ENCODE assay signal across 8 cellular contexts in the genomic region with DNA sequence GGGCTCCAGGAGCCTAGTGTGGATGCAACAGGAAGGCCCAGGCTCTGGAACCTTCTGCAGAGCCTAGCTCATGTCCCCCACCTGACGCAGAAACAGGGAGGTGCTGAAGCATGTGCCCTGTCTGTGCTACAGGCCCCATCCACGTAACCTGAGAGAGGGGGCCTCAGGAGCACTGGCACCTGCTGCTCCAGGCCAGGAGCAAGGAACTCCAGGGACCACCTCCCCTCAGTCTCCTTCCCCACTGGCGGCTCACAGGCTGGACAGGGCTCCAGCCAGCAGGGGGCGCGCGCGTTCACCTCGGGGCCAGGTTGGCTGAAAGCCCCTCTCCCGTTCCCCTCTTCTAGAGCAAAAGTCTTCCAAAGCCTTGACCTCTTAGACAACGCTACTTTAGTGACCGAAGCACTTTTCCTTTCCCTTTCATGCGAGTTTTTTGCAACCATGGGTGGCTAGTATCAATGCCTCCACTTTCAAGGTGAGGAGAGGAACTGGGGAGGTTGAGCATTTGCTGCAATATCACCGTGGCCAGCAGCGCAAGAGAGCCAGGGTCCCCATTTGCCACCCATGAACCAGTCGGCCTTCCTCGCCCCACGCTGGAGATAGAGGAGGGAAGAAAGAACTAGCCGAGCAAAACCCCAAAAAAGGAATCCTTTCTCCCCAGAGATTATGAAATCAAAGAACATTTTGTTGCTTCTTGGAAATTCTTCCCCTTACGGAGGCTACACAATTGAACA.
DNase-seq lines count a peak whose midpoint lies in the region; ATAC-seq and TF ChIP-seq lines count a peak whose summit lies in the region.

No MANE protein-coding gene starts in this region.

- peak; percentile 99 for TF ChIP-seq CTCF in GM12875 (IDR thresholded peaks at IDR 0.05; ENCODE audit: borderline replicate concordance, insufficient read depth, low read depth, low read length)

- H3K4me3 ChIP-seq in GM12875 (ENCODE audit: low read depth, low read length), result peak overlapping the region; percentile 66

- in situ Hi-C loops in T47D (cut with HindIII; ENCODE audit: low pct_unique_long_range_greater_than_20kb, low sequenced_read_pairs), result no loop called here

- ATAC-seq in GM18517 (IDR thresholded peaks at IDR 0.05; ENCODE audit: unreplicated experiment) (no peak), HG03045 (IDR thresholded peaks at IDR 0.05; ENCODE audit: unreplicated experiment) (no peak)

- peak; percentile 90 for DNase-seq in HuH-7.5 (ENCODE audit: low spot score)
- peak; percentile 79 for DNase-seq in UCSD-AML1 (lab: John Stamatoyannopoulos, UW; ENCODE audit: unreplicated experiment)
- peak; percentile 46 to 51 for DNase-seq in T47D (ENCODE audit: low read depth in 1 of 2, low spot score in 1 of 2)
- peak; percentile 62 for DNase-seq in iris pigment epithelial cell (ENCODE audit: low read depth)
- DNase-seq in stimulated activated CD4-positive, alpha-beta T cell treated with anti-CD3 and anti-CD28 coated beads, Interleukin-12 subunit alpha, Interleukin-12 subunit beta, amount 100 ng/mL, for 48 hours (ENCODE audit: low read depth in 2 of 3, low spot score in 1 of 3), result peak in 2 of 3 donors; percentile 65 to 73
